ENCODE assay signal across 13 cellular contexts in the genomic region with DNA sequence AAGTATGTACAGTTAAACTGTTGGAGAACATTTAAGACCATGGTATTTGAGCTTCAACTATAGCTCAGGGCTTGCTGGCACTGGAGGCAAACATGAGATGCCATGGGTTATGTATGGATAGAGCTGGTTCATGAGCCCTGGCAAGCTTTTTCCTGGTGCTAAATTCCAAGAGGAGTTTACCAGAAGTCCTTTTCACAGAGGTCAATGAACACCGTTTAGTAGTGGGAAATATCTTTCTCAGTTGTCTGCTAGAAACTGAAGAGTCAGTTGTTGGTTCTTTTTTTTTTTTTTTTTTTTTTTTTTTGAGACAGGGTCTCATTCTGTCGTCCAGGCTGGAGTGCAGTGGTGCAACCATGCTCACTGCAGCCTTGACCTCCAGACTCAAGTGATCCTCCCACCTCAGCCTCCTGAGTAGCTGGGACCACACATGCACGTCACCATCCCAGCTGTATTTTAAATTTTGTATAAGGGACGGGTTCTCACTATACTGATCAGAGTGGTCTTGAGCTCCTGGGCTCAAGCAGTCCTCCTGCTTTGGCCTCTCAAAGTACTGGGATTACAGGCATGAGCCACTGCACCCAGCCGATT. TPM values are rescaled to one million over a fixed set of nuclear protein-coding genes. Genes with fewer than 3 reads are reported as not detected.
DNase-seq lines count a peak whose midpoint lies in the region; ATAC-seq and TF ChIP-seq lines count a peak whose summit lies in the region.
"Had no signal": no experiment of that assay in that cellular context is flagged by ENCODE, and none has a peak within 500 bp of the region (broad histone marks: within the 10 kb centered on the region; RNA-seq: fewer than 3 reads in every experiment).

No MANE protein-coding gene starts in this region.

- H3K79me2 ChIP-seq in PC-3 (ENCODE audit: low read length): no peaks in the 10 kb centered on the region

- no TSS peak for BruUV-seq in PC-3 (replicated peaks; lab: Mats Ljungman, UMichigan)

- intact Hi-C loops in PC-3 (cut with micrococcal nuclease): no loop called here

- H4K20me1 ChIP-seq in PC-3 (ENCODE audit: low read length): no peaks in the 10 kb centered on the region

- no peak overlapping the region; the same call in 1 of the 2 replicates for H3K4me3 ChIP-seq in PC-3 (ENCODE audit: low read length)

- no peaks in the 10 kb centered on the region for H3K27me3 Mint-ChIP-seq in activated naive CD4-positive, alpha-beta T cell treated with anti-CD3 and anti-CD28 coated beads, Interleukin-2, amount 10 ng/mL, durations not matched to agents 7 days and 5 days
- peaks cover 3% of the 10 kb centered on the region for H3K27me3 Mint-ChIP-seq in glutamatergic neuron (ENCODE audit: unreplicated experiment)
- H3K27me3 Mint-ChIP-seq in stimulated activated naive CD8-positive, alpha-beta T cell treated with anti-CD3 and anti-CD28 coated beads, Interleukin-15, amount 100 ng/mL, for 72 hours: no peaks in the 10 kb centered on the region

- ATAC-seq in PC-3 (no peak), HG03196 (IDR thresholded peaks at IDR 0.05; ENCODE audit: unreplicated experiment) (no peak)
- ATAC-seq in stimulated activated naive CD8-positive, alpha-beta T cell treated with anti-CD3 and anti-CD28 coated beads, Interleukin-15, amount 100 ng/mL, for 72 hours: no peak

- peak overlapping the region; percentile 98 for H3K4me2 ChIP-seq in PC-3 (ENCODE audit: low read length)

- H3K9me3 Mint-ChIP-seq in activated naive CD4-positive, alpha-beta T cell treated with anti-CD3 and anti-CD28 coated beads, Interleukin-2, amount 10 ng/mL, durations not matched to agents 7 days and 5 days: no peaks in the 10 kb centered on the region
- H3K9me3 Mint-ChIP-seq in glutamatergic neuron (ENCODE audit: unreplicated experiment): peaks cover 7% of the 10 kb centered on the region
- H3K9me3 Mint-ChIP-seq in stimulated activated naive CD8-positive, alpha-beta T cell treated with anti-CD3 and anti-CD28 coated beads, Interleukin-15, amount 100 ng/mL, for 72 hours: no peaks in the 10 kb centered on the region

- H3K4me1 Mint-ChIP-seq in activated naive CD4-positive, alpha-beta T cell treated with anti-CD3 and anti-CD28 coated beads, Interleukin-2, amount 10 ng/mL, durations not matched to agents 7 days and 5 days: peaks cover 54% of the 10 kb centered on the region
- H3K4me1 Mint-ChIP-seq in glutamatergic neuron (ENCODE audit: low read depth, unreplicated experiment): peaks cover 7% of the 10 kb centered on the region
- H3K4me1 Mint-ChIP-seq in stimulated activated naive CD8-positive, alpha-beta T cell treated with anti-CD3 and anti-CD28 coated beads, Interleukin-15, amount 100 ng/mL, for 72 hours: peaks cover 36% of the 10 kb centered on the region

- H3K27me3 ChIP-seq in PC-3 (ENCODE audit: low read length): no peaks in the 10 kb centered on the region

- no peaks in the 10 kb centered on the region for H3F3A ChIP-seq in PC-3 (ENCODE audit: low read length, unreplicated experiment)

- peaks cover 14% of the 10 kb centered on the region; the same call in 1 of the 2 replicates for H3K4me1 ChIP-seq in PC-3 (ENCODE audit: insufficient read depth, low read length)

- H3K27ac ChIP-seq in PC-3 (ENCODE audit: low read length): no peak overlapping the region

- no peak overlapping the region for H3K9ac ChIP-seq in PC-3 (ENCODE audit: low read length)

- H3K36me3 ChIP-seq in PC-3 (ENCODE audit: low read depth, low read length): no peaks in the 10 kb centered on the region

- peak overlapping the region; percentile 80 for H3K4me3 Mint-ChIP-seq in activated naive CD4-positive, alpha-beta T cell treated with anti-CD3 and anti-CD28 coated beads, Interleukin-2, amount 10 ng/mL, durations not matched to agents 7 days and 5 days
- peak overlapping the region; percentile 70 for H3K4me3 Mint-ChIP-seq in glutamatergic neuron (ENCODE audit: unreplicated experiment)
- peak overlapping the region; percentile 21 to 91 for H3K4me3 Mint-ChIP-seq in stimulated activated naive CD8-positive, alpha-beta T cell treated with anti-CD3 and anti-CD28 coated beads, Interleukin-15, amount 100 ng/mL, for 72 hours

- POLR2A ChIA-PET in PC-3 (lab: Charles Lee; ENCODE audit: unreplicated experiment): interaction anchor here (0.7 kb wide), 1 partner anchor 206 kb away, joined by 39 read pairs; no protein-coding TSS in a partner anchor

- CTCF ChIA-PET in activated naive CD4-positive, alpha-beta T cell treated with anti-CD3 and anti-CD28 coated beads, Interleukin-2, amount 10 ng/mL, durations not matched to agents 7 days and 5 days (lab: Charles Lee): interaction anchor here (1.0 to 2.6 kb wide), 6 partner anchors 37 to 215 kb away, joined by 3 to 10 read pairs (median 4); partner anchors contain the start of gene AGBL5
- CTCF ChIA-PET in PC-3 (lab: Charles Lee): interaction anchor here (0.6 to 1.3 kb wide), 3 partner anchors 9 to 126 kb away, joined by 3 to 6 read pairs (median 4); no protein-coding TSS in a partner anchor

- no peaks in the 10 kb centered on the region for H3K9me3 ChIP-seq in PC-3 (ENCODE audit: low read length)

- TF ChIP-seq CTCF in PC-3 (conservative IDR thresholded peaks at IDR 0.05; ENCODE audit: low read depth, low read length): no peak
- TF ChIP-seq CTCF in glutamatergic neuron (IDR thresholded peaks at IDR 0.05; ENCODE audit: partially characterized antibody, unreplicated experiment): no peak

- H2AFZ ChIP-seq in PC-3 (ENCODE audit: low read length): no peak overlapping the region

- no peaks in the 10 kb centered on the region for H3K9me2 ChIP-seq in PC-3 (replicated peaks; ENCODE audit: low read length)

- H3K36me3 Mint-ChIP-seq in activated naive CD4-positive, alpha-beta T cell treated with anti-CD3 and anti-CD28 coated beads, Interleukin-2, amount 10 ng/mL, durations not matched to agents 7 days and 5 days: peaks cover 4% of the 10 kb centered on the region
- no peaks in the 10 kb centered on the region for H3K36me3 Mint-ChIP-seq in glutamatergic neuron (ENCODE audit: unreplicated experiment)

- no peak for DNase-seq in activated naive CD4-positive, alpha-beta T cell treated with anti-CD3 and anti-CD28 coated beads, Interleukin-2, amount 10 ng/mL, durations not matched to agents 7 days and 5 days
- no peak for DNase-seq in activated naive CD4-positive, alpha-beta T cell treated with Interleukin-2 at 50 U/mL for 16 hours
- DNase-seq in PC-3: no peak
- no peak for DNase-seq in glutamatergic neuron
- no peak for DNase-seq in stimulated activated naive CD8-positive, alpha-beta T cell treated with anti-CD3 and anti-CD28 coated beads, Interleukin-15, amount 100 ng/mL, for 72 hours
- no peak for DNase-seq in HT-29 (ENCODE audit: low spot score)
- DNase-seq in NK-92 treated with Interleukin-12 subunit alpha and Interleukin-12 subunit beta, amount 100 ng/mL, for 24 hours (lab: John Stamatoyannopoulos, UW): no peak
- DNase-seq: activated CD8-positive, alpha-beta memory T cell treated with anti-CD3 and anti-CD28 coated beads for 24 hours; Karpas-422; NCI-H2107; stimulated activated CD4-positive, alpha-beta T cell treated with anti-CD3 and anti-CD28 coated beads, Interleukin-15, amount 100 ng/mL, for 24 hours; stimulated activated CD8-positive, alpha-beta memory T cell treated with anti-CD3 and anti-CD28 coated beads, Interleukin-4, amount 100 ng/mL, for 48 hours had no signal

- no peak overlapping the region for H3K27ac Mint-ChIP-seq in activated naive CD4-positive, alpha-beta T cell treated with anti-CD3 and anti-CD28 coated beads, Interleukin-2, amount 10 ng/mL, durations not matched to agents 7 days and 5 days
- no peak overlapping the region for H3K27ac Mint-ChIP-seq in glutamatergic neuron (ENCODE audit: unreplicated experiment)
- no peak overlapping the region for H3K27ac Mint-ChIP-seq in stimulated activated naive CD8-positive, alpha-beta T cell treated with anti-CD3 and anti-CD28 coated beads, Interleukin-15, amount 100 ng/mL, for 72 hours

RNA-seq across cellular contexts. Expression of gene KHK, which starts 1.3 kb away (rescaled TPM):
- 10.6 and 11.0 TPM in 2 replicates for total RNA-seq in PC-3 (2014; rRNA removed)
- total RNA-seq in glutamatergic neuron (ENCODE audit: unreplicated experiment): 5.3 TPM
- 4.1 and 4.2 TPM in 2 replicates for total RNA-seq in HT-29 (2014; rRNA removed; shearing (Covaris generic))

RNA-seq across cellular contexts. Expression of gene EMILIN1, which starts 9.5 kb away (rescaled TPM):
- total RNA-seq in PC-3 (2014; rRNA removed) (0.69 and 0.75 TPM in 2 replicates), glutamatergic neuron (ENCODE audit: unreplicated experiment) (3.2 TPM)
- 0.65 and 1.1 TPM in 2 replicates for total RNA-seq in HT-29 (2014; rRNA removed; shearing (Covaris generic))

RNA-seq across cellular contexts. Expression of gene OST4, which starts 16.5 kb away (rescaled TPM):
- total RNA-seq in PC-3 (2014; rRNA removed) (244 and 258 TPM in 2 replicates), glutamatergic neuron (ENCODE audit: unreplicated experiment) (215 TPM)
- total RNA-seq in HT-29 (2014; rRNA removed; shearing (Covaris generic)): 107 and 127 TPM in 2 replicates

RNA-seq across cellular contexts. Expression of gene CGREF1, which starts 31.0 kb away (rescaled TPM):
- 18.7 and 22.6 TPM in 2 replicates for total RNA-seq in PC-3 (2014; rRNA removed)
- total RNA-seq in glutamatergic neuron (ENCODE audit: unreplicated experiment): 1.3 TPM
- 38.2 and 42.0 TPM in 2 replicates for total RNA-seq in HT-29 (2014; rRNA removed; shearing (Covaris generic))

RNA-seq across cellular contexts. Expression of gene ABHD1, which starts 35.7 kb away (rescaled TPM):
- total RNA-seq in PC-3 (2014; rRNA removed): 0.36 TPM in 1 of 2 replicates, not detected in the other
- total RNA-seq in glutamatergic neuron (ENCODE audit: unreplicated experiment): not detected
- total RNA-seq in HT-29 (2014; rRNA removed; shearing (Covaris generic)): not detected in 2 replicates
